ENCODE assay signal across 11 cellular contexts in the genomic region with DNA sequence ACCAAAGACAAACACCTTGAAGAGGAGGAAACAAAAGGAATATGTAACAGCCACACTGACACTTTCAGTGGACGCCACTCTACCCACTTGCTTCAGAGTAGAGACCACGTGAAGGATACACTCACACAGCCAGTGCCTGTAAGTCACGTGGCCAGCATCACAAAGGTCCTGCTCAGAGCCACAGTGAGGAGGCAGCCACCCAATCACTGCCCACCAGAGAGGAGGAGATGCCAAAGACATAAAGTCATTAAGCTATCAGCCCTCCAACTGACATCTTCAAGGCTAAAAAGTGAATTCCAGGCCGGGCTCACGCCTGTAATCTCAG. TPM values are rescaled to one million over a fixed set of nuclear protein-coding genes. Genes with fewer than 3 reads are reported as not detected.
A peak's percentile ranks its signal among the peaks of the same experiment; 100 is the strongest.
DNase-seq lines count a peak whose midpoint lies in the region; ATAC-seq and TF ChIP-seq lines count a peak whose summit lies in the region.
"Had no signal": no experiment of that assay in that cellular context is flagged by ENCODE, and none has a peak within 500 bp of the region (broad histone marks: within the 10 kb centered on the region; RNA-seq: fewer than 3 reads in every experiment).

No MANE protein-coding gene starts in this region.

- H3K4me3 ChIP-seq in CD8-positive, alpha-beta memory T cell (ENCODE audit: low read length) = no peak overlapping the region

- H3K4me1 Mint-ChIP-seq in CD8-positive, alpha-beta memory T cell = peaks cover 20 to 28% (median 28%) of the 10 kb centered on the region in 3 donors
- peaks cover 25% of the 10 kb centered on the region for H3K4me1 Mint-ChIP-seq in activated T-cell treated with anti-CD3 and anti-CD28 coated beads, Interleukin-2, amount 50 U/mL, for 4 hours (ENCODE audit: low read depth)
- peaks cover 21% of the 10 kb centered on the region in 2 donors for H3K4me1 Mint-ChIP-seq in natural killer cell

- H3K36me3 Mint-ChIP-seq in CD8-positive, alpha-beta memory T cell = peaks cover 0 to 33% (median 7%) of the 10 kb centered on the region in 3 donors
- peaks cover 26% of the 10 kb centered on the region for H3K36me3 Mint-ChIP-seq in activated T-cell treated with anti-CD3 and anti-CD28 coated beads, Interleukin-2, amount 50 U/mL, for 4 hours (ENCODE audit: insufficient read depth)
- H3K36me3 Mint-ChIP-seq in natural killer cell = no peaks in the 10 kb centered on the region

- POLR2A ChIA-PET in CD8-positive, alpha-beta memory T cell (lab: Charles Lee) = no interaction called here

- no peak for TF ChIP-seq CTCF in natural killer cell (IDR thresholded peaks at IDR 0.05)

- intact Hi-C loops in natural killer cell (cut with micrococcal nuclease) = no loop called here

- H3K4me3 Mint-ChIP-seq in CD8-positive, alpha-beta memory T cell = peak overlapping the region; percentile 82 to 91 (median 89)
- peak overlapping the region; percentile 78 for H3K4me3 Mint-ChIP-seq in activated T-cell treated with anti-CD3 and anti-CD28 coated beads, Interleukin-2, amount 50 U/mL, for 4 hours
- peak overlapping the region; percentile 88 for H3K4me3 Mint-ChIP-seq in natural killer cell

- no peaks in the 10 kb centered on the region for H3K27me3 Mint-ChIP-seq in CD8-positive, alpha-beta memory T cell
- H3K27me3 Mint-ChIP-seq in activated T-cell treated with anti-CD3 and anti-CD28 coated beads, Interleukin-2, amount 50 U/mL, for 4 hours (ENCODE audit: low read depth) = no peaks in the 10 kb centered on the region
- H3K27me3 Mint-ChIP-seq in natural killer cell (ENCODE audit: low read depth in 2 of 2) = no peaks in the 10 kb centered on the region

- H3K27ac ChIP-seq in CD8-positive, alpha-beta memory T cell (ENCODE audit: low read depth, low read length) = peak overlapping the region; percentile 42
- H3K27ac ChIP-seq: ascending aorta, HL-60 had no signal

- ATAC-seq in HG02885 (IDR thresholded peaks at IDR 0.05; ENCODE audit: poor library complexity, unreplicated experiment) (peak; percentile 50), natural killer cell (peak; percentile 85 to 90 (median 89)), GM19023 (IDR thresholded peaks at IDR 0.05; ENCODE audit: unreplicated experiment) (no peak)
- ATAC-seq in activated T-cell treated with anti-CD3 and anti-CD28 coated beads, Interleukin-2, amount 50 U/mL, for 4 hours = peak; percentile 40 to 53

- H3K9me3 ChIP-seq in CD8-positive, alpha-beta memory T cell (ENCODE audit: low read length) = no peaks in the 10 kb centered on the region
- H3K9me3 ChIP-seq: ascending aorta had no signal

- peaks cover 9% of the 10 kb centered on the region for H3K4me1 ChIP-seq in CD8-positive, alpha-beta memory T cell (ENCODE audit: insufficient read depth, low read length)
- H3K4me1 ChIP-seq: ascending aorta had no signal

- CTCF ChIA-PET in CD8-positive, alpha-beta memory T cell (lab: Charles Lee) = no interaction called here

- DNase-seq in CD8-positive, alpha-beta memory T cell = peak in 3 of 5 donors; percentile 7 to 57 (median 7)
- no peak for DNase-seq in activated T-cell treated with anti-CD3 and anti-CD28 coated beads, Interleukin-2, amount 50 U/mL, for 4 hours
- DNase-seq in natural killer cell (peak; percentile 28), Kasumi-1 (lab: John Stamatoyannopoulos, UW) (no peak), amniotic stem cell (lab: John Stamatoyannopoulos, UW) (no peak), AG08396 (ENCODE audit: low spot score) (no peak)
- DNase-seq: NCI-H1417 had no signal

- H3K27ac Mint-ChIP-seq in CD8-positive, alpha-beta memory T cell = peak overlapping the region in 7 of 8 donors; percentile 51 to 97 (median 94)
- H3K27ac Mint-ChIP-seq in natural killer cell = peak overlapping the region; percentile 80 to 89

- no peaks in the 10 kb centered on the region for H3K27me3 ChIP-seq in CD8-positive, alpha-beta memory T cell (ENCODE audit: insufficient read depth, low read length, poor library complexity, severe bottlenecking)
- H3K27me3 ChIP-seq: ascending aorta had no signal

- peaks cover 3% of the 10 kb centered on the region for H3K36me3 ChIP-seq in CD8-positive, alpha-beta memory T cell (ENCODE audit: insufficient read depth, low read length)

- no peaks in the 10 kb centered on the region for H3K9me3 Mint-ChIP-seq in CD8-positive, alpha-beta memory T cell
- H3K9me3 Mint-ChIP-seq in activated T-cell treated with anti-CD3 and anti-CD28 coated beads, Interleukin-2, amount 50 U/mL, for 4 hours = no peaks in the 10 kb centered on the region
- no peaks in the 10 kb centered on the region for H3K9me3 Mint-ChIP-seq in natural killer cell

RNA-seq across cellular contexts. Expression of gene SLC37A3, which starts 39.6 kb away (rescaled TPM):
- total RNA-seq in CD8-positive, alpha-beta memory T cell = 10 to 100 TPM; 56.6 to 57.2 TPM
- 12.0 TPM for polyA plus RNA-seq in CD8-positive, alpha-beta memory T cell
- total RNA-seq in activated T-cell treated with anti-CD3 and anti-CD28 coated beads, Interleukin-2, amount 50 U/mL, for 4 hours = 10 to 100 TPM; 33.5 to 44.0 (median 40.9) TPM
- total RNA-seq in natural killer cell = 10 to 100 TPM; 19.1 to 26.4 (median 24.5) TPM

RNA-seq across cellular contexts. Expression of gene RAB19, which starts 45.1 kb away (rescaled TPM):
- total RNA-seq in CD8-positive, alpha-beta memory T cell = 10 to 100 TPM in 1 of 2 experiments, 1 to 10 TPM in 1; 7.5 to 10.4 TPM
- 2.0 TPM for polyA plus RNA-seq in CD8-positive, alpha-beta memory T cell
- 1 to 10 TPM; 3.8 to 4.9 (median 4.0) TPM for total RNA-seq in activated T-cell treated with anti-CD3 and anti-CD28 coated beads, Interleukin-2, amount 50 U/mL, for 4 hours
- total RNA-seq in natural killer cell = 1 to 10 TPM; 1.9 to 3.3 (median 2.8) TPM
- total RNA-seq: ascending aorta had no signal

Comparison
In these comparisons a context has a peak if more than half of its experiments do, and no peak if none do; other contexts are left out.
1. DNase-seq: peak in CD8-positive, alpha-beta memory T cell (3 of 5) and natural killer cell (single experiment); none in activated T-cell treated with anti-CD3 and anti-CD28 coated beads, Interleukin-2, amount 50 U/mL, for 4 hours (single experiment), Kasumi-1 (0 of 2), amniotic stem cell (single experiment) and AG08396 (single experiment).
2. Peak in every context shown above with its lines, with median percentiles within 50 percentile points of each other: H3K4me3 Mint-ChIP-seq.